In the genomic region with DNA sequence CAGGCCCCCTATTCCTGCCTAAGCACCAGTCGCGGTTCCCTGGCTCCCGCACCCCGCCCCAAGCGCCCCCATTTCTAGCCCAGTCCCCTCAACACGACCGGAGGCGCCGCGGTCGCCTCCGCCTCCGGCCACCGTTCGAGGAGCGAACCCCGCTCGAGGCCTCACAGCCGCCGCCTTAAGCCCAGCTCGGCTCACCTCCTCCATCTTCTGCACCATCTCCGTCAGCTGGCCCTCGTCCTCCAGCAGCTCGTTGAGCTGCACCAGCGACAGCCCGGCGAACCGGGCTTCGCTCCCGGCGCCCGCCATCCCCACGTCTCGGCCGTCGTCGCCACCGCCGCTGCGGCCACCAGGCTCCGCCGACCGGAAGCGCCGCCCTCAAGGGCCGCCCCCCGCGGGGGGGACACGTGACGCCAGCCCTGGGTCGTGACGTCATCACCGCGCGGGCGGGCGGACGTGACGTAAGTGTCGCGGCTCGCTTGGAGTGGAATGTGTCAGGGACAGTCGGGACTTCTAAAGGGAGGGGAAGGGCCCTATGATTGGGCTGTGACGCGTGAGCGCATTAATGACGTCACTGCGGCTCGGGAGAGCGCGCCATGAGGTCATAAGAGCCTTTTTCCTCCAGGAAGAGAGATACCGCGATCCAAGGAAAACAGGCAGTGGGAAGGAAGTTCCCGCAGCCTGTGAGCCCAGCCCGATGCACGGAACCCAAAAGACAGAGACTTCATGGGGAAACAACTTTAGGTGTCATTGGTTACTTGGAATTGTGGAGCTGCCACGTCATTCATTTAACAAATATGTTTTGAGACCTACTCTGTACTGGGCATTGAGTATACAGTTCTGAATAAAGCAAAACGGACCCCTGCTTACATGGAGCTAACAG, we compare ENCODE assay signal across 8 cellular contexts. TPM values are rescaled to one million over a fixed set of nuclear protein-coding genes. Genes with fewer than 3 reads are reported as not detected.
A peak's percentile ranks its signal among the peaks of the same experiment; 100 is the strongest.
DNase-seq lines count a peak whose midpoint lies in the region; ATAC-seq lines count a peak whose summit lies in the region.

A gene with protein sequence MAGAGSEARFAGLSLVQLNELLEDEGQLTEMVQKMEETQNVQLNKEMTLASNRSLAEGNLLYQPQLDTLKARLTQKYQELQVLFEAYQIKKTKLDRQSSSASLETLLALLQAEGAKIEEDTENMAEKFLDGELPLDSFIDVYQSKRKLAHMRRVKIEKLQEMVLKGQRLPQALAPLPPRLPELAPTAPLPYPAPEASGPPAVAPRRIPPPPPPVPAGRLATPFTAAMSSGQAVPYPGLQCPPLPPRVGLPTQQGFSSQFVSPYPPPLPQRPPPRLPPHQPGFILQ (minus strand): TSS at position 368 of the 880 bp plus-strand sequence. CDS start 62 bp downstream, at position 306.

- DNase-seq in GDM1 (lab: John Stamatoyannopoulos, UW) = peak; percentile 78
- DNase-seq in NCI-H510A treated with DMSO at 0.1 percent for 48 hours (lab: John Stamatoyannopoulos, UW) = peak; percentile 79
- peak; percentile 95 for DNase-seq in activated CD8-positive, alpha-beta memory T cell treated with anti-CD3 and anti-CD28 coated beads for 24 hours
- peak; percentile 83 for DNase-seq in effector CD4-positive, alpha-beta T cell
- peak; percentile 92 to 93 for DNase-seq in lung microvascular endothelial cell (ENCODE audit: low read depth in 2 of 2)
- peak; percentile 74 to 77 (median 76) for DNase-seq in stimulated activated CD4-positive, alpha-beta T cell treated with anti-CD3 and anti-CD28 coated beads, TNF-alpha, amount 100 ng/mL, for 24 hours (ENCODE audit: low read depth in 3 of 3)

- ATAC-seq in HG02763 (IDR thresholded peaks at IDR 0.05; ENCODE audit: unreplicated experiment) (peak; percentile 75), HG03025 (IDR thresholded peaks at IDR 0.05; ENCODE audit: low FRiP score, unreplicated experiment) (no peak)

RNA-seq across cellular contexts. Expression of the gene that starts here (rescaled TPM):
- 9.1 and 9.6 TPM in 2 replicates for total RNA-seq in lung microvascular endothelial cell
